ENCODE assay signal across 18 cellular contexts in genomic region chr15:32701863-32702262, GRCh38.
"Had no signal": no experiment of that assay in that cellular context is flagged by ENCODE, and none has a peak within 500 bp of the region (broad histone marks: within the 10 kb centered on the region; RNA-seq: fewer than 3 reads in every experiment).

No MANE protein-coding gene starts in this region.

- H3K4me1 ChIP-seq: gastroesophageal sphincter, upper lobe of left lung had no signal

- DNase-seq: activated B cell treated with CpG ODN at 0.5 μM for 24 hours; activated CD4-positive, alpha-beta T cell treated with anti-CD3 and anti-CD28 coated beads for 48 hours; activated CD8-positive, alpha-beta memory T cell treated with anti-CD3 and anti-CD28 coated beads, Interleukin-2, amount 50 U/mL, for 4 hours; activated CD8-positive, alpha-beta T cell treated with anti-CD3 and anti-CD28 coated beads for 36 hours; activated gamma-delta T cell treated with Interleukin-2 at 50 U/mL for 16 hours; activated T-cell treated with anti-CD3 and anti-CD28 coated beads, Interleukin-2, amount 50 U/mL, for 72 hours; amniotic stem cell; cortex of kidney; effector CD4-positive, alpha-beta T cell; left colon; midbrain; right lobe of liver; stimulated activated CD4-positive, alpha-beta T cell treated with anti-CD3 and anti-CD28 coated beads, Interleukin-1b, Interleukin-23, amount 100 ng/mL, for 48 hours; stimulated activated naive CD8-positive, alpha-beta T cell treated with anti-CD3 and anti-CD28 coated beads, Interleukin-15, amount 100 ng/mL, for 72 hours; T-helper 2 cell had no signal

- H3K36me3 ChIP-seq: gastroesophageal sphincter, right lobe of liver, upper lobe of left lung had no signal

- H3K4me3 ChIP-seq: gastroesophageal sphincter, lung, right lobe of liver, upper lobe of left lung had no signal

- H3K27ac ChIP-seq: gastroesophageal sphincter, upper lobe of left lung had no signal

- H3K27me3 ChIP-seq: gastroesophageal sphincter, right lobe of liver, upper lobe of left lung had no signal

- ATAC-seq: activated CD8-positive, alpha-beta T cell treated with anti-CD3 and anti-CD28 coated beads for 36 hours; activated T-cell treated with anti-CD3 and anti-CD28 coated beads, Interleukin-2, amount 50 U/mL, for 72 hours; gastroesophageal sphincter; left colon; right lobe of liver; stimulated activated naive CD8-positive, alpha-beta T cell treated with anti-CD3 and anti-CD28 coated beads, Interleukin-15, amount 100 ng/mL, for 72 hours had no signal
